In genomic region chr10:61758440-61758839, GRCh38 we compare ENCODE assay signal across 1 cellular context.
TF ChIP-seq lines count a peak whose summit lies in the region.

No MANE protein-coding gene starts in this region.

TF ChIP-seq in GM23338, 12 proteins besides CTCF, POLR2A, EP300 and RAD21 (continued from another document):
- TF ChIP-seq REST (IDR thresholded peaks at IDR 0.05; ENCODE audit: unreplicated experiment) (no peak), EZH2phosphoT487 (IDR thresholded peaks at IDR 0.05; ENCODE audit: unreplicated experiment) (no peak), ZNF114 (CRISPR knock-in tag; IDR thresholded peaks at IDR 0.05) (no peak)
- TF ChIP-seq, protein P1, sequence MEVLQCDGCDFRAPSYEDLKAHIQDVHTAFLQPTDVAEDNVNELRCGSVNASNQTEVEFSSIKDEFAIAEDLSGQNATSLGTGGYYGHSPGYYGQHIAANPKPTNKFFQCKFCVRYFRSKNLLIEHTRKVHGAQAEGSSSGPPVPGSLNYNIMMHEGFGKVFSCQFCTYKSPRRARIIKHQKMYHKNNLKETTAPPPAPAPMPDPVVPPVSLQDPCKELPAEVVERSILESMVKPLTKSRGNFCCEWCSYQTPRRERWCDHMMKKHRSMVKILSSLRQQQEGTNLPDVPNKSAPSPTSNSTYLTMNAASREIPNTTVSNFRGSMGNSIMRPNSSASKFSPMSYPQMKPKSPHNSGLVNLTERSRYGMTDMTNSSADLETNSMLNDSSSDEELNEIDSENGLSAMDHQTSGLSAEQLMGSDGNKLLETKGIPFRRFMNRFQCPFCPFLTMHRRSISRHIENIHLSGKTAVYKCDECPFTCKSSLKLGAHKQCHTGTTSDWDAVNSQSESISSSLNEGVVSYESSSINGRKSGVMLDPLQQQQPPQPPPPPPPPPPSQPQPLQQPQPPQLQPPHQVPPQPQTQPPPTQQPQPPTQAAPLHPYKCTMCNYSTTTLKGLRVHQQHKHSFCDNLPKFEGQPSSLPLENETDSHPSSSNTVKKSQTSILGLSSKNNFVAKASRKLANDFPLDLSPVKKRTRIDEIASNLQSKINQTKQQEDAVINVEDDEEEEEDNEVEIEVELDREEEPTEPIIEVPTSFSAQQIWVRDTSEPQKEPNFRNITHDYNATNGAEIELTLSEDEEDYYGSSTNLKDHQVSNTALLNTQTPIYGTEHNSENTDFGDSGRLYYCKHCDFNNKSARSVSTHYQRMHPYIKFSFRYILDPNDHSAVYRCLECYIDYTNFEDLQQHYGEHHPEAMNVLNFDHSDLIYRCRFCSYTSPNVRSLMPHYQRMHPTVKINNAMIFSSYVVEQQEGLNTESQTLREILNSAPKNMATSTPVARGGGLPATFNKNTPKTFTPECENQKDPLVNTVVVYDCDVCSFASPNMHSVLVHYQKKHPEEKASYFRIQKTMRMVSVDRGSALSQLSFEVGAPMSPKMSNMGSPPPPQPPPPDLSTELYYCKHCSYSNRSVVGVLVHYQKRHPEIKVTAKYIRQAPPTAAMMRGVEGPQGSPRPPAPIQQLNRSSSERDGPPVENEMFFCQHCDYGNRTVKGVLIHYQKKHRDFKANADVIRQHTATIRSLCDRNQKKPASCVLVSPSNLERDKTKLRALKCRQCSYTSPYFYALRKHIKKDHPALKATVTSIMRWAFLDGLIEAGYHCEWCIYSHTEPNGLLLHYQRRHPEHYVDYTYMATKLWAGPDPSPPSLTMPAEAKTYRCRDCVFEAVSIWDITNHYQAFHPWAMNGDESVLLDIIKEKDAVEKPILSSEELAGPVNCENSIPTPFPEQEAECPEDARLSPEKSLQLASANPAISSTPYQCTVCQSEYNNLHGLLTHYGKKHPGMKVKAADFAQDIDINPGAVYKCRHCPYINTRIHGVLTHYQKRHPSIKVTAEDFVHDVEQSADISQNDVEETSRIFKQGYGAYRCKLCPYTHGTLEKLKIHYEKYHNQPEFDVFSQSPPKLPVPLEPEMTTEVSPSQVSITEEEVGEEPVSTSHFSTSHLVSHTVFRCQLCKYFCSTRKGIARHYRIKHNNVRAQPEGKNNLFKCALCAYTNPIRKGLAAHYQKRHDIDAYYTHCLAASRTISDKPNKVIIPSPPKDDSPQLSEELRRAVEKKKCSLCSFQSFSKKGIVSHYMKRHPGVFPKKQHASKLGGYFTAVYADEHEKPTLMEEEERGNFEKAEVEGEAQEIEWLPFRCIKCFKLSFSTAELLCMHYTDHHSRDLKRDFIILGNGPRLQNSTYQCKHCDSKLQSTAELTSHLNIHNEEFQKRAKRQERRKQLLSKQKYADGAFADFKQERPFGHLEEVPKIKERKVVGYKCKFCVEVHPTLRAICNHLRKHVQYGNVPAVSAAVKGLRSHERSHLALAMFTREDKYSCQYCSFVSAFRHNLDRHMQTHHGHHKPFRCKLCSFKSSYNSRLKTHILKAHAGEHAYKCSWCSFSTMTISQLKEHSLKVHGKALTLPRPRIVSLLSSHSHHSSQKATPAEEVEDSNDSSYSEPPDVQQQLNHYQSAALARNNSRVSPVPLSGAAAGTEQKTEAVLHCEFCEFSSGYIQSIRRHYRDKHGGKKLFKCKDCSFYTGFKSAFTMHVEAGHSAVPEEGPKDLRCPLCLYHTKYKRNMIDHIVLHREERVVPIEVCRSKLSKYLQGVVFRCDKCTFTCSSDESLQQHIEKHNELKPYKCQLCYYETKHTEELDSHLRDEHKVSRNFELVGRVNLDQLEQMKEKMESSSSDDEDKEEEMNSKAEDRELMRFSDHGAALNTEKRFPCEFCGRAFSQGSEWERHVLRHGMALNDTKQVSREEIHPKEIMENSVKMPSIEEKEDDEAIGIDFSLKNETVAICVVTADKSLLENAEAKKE (CRISPR knock-in tag; IDR thresholded peaks at IDR 0.05) = no peak
TF ChIP-seq in GM23338: peak in this region for 0.
